8 cellular contexts compared by ENCODE assay signal in the genomic region with DNA sequence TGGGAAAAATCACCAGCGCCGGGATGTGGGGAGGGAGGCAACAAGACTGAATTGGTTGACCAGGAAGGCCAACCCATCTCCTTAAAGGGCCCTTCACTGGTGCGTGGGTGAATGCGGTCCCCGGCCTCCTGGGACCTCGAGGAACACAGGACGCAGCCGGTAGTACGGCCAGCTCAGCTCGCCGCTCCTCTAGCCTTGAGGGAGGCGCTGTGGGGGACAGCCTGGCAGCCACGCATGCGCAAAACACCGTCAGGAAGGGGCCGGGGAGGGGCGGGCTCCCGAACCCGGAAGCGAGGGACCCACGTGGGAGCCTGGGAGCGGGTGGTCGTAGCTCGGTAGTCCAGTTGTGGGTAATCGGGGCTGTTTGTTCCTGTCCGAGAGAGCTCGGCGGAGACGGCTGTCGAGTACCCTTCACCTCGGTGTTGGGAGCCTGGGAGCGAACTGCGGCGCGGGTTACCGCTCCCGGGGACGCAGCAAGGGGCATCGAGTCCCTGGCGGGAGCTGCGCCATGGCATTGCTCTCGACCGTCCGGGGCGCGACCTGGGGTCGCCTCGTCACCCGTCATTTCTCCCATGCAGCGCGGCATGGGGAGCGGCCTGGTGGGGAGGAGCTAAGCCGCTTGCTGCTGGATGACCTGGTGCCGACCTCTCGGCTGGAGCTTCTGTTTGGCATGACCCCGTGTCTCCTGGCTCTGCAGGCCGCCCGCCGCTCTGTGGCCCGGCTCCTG. TPM values are rescaled to one million over a fixed set of nuclear protein-coding genes. Genes with fewer than 3 reads are reported as not detected.
DNase-seq lines count a peak whose midpoint lies in the region; ATAC-seq, FAIRE-seq and TF ChIP-seq lines count a peak whose summit lies in the region.

A gene with protein sequence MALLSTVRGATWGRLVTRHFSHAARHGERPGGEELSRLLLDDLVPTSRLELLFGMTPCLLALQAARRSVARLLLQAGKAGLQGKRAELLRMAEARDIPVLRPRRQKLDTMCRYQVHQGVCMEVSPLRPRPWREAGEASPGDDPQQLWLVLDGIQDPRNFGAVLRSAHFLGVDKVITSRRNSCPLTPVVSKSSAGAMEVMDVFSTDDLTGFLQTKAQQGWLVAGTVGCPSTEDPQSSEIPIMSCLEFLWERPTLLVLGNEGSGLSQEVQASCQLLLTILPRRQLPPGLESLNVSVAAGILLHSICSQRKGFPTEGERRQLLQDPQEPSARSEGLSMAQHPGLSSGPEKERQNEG (plus strand): TSS at position 281 of the 727 bp plus-strand sequence. CDS start 228 bp downstream, at position 509.

- WGBS in H1 (ENCODE audit: extremely low coverage in 1 of 2, insufficient coverage in 1 of 2, insufficient read length in 1 of 2, insufficient replicate concordance in 2 of 2, low coverage in 1 of 2, low lambda C conversion rate in 2 of 2, missing lambda C conversion rate in 1 of 2), 2 experiments, result 3% methylated on average over 60 of the region's 60 CpGs; no CpG with 5 or more reads in 1 of the 2 experiments

- ATAC-seq in CD8-positive, alpha-beta T cell, result peak; percentile 82
- peak; percentile 81 for ATAC-seq in GM19452 (IDR thresholded peaks at IDR 0.05; ENCODE audit: unreplicated experiment)

- H3K9me3 Mint-ChIP-seq in CD8-positive, alpha-beta T cell, result no peaks in the 10 kb centered on the region

- peaks cover 2 to 26% of the 10 kb centered on the region in 2 experiments; a peak in 2 of 4 replicates for H3K79me2 ChIP-seq in H1 (ENCODE audit: control insufficient read depth in 1 of 2, insufficient read depth in 2 of 2, low read length in 2 of 2)

- peak within 1 kb of the TSS; percentile 94 for H3K4me3 Mint-ChIP-seq in CD8-positive, alpha-beta T cell

- 0 out of 2 replicates have a peak within 1 kb of the TSS, but pooled peaks have one; percentile 72 for H2BK15ac ChIP-seq in H1 (ENCODE audit: low read length)

- H4K5ac ChIP-seq in H1 (ENCODE audit: insufficient read length, low read depth, low read length), result peak within 1 kb of the TSS; percentile 65

- H3K9me3 ChIP-seq in CD8-positive, alpha-beta T cell (ENCODE audit: low read length), result no peaks in the 10 kb centered on the region
- H3K9me3 ChIP-seq in H1 (ENCODE audit: insufficient read depth in 2 of 2, low read depth in 1 of 2, low read length in 1 of 2), result no peaks in the 10 kb centered on the region

- no peak for TF ChIP-seq RAD21 in H1 (IDR thresholded peaks at IDR 0.05 in 1 of 2, conservative IDR thresholded peaks at IDR 0.05 in 1 of 2; ENCODE audit: low read depth in 2 of 2, low read length in 2 of 2)

- no peak within 1 kb of the TSS for H3K14ac ChIP-seq in H1 (ENCODE audit: insufficient read length)

- H3K18ac ChIP-seq in H1 (ENCODE audit: extremely low read depth, low read length), result peak within 1 kb of the TSS; percentile 95

- peak within 1 kb of the TSS; percentile 95 for H2BK5ac ChIP-seq in H1 (ENCODE audit: low read depth, low read length)

- H3K27ac ChIP-seq in CD8-positive, alpha-beta T cell (ENCODE audit: low read depth, low read length), result peak within 1 kb of the TSS; percentile 73
- peak within 1 kb of the TSS; percentile 57; the same call in 1 of the 2 replicates for H3K27ac ChIP-seq in H1 (ENCODE audit: low read depth, low read length)

- no peaks in the 10 kb centered on the region for H3K36me3 ChIP-seq in CD8-positive, alpha-beta T cell (ENCODE audit: insufficient read depth, low read length)
- peaks cover 0 to 2% (median 0%) of the 10 kb centered on the region in 4 experiments; a peak in 2 of 8 replicates for H3K36me3 ChIP-seq in H1 (ENCODE audit: control insufficient read depth in 2 of 4, insufficient read depth in 4 of 4, low read length in 3 of 4)

- H2BK20ac ChIP-seq in H1 (ENCODE audit: low read length), result no peak within 1 kb of the TSS

- TF ChIP-seq POLR2A in H1 (IDR thresholded peaks at IDR 0.05; ENCODE audit: control extremely low read depth in 1 of 2, low read depth in 2 of 2, low read length in 2 of 2), result peak; percentile 34 to 84

- intact Hi-C loops in CD8-positive, alpha-beta T cell (cut with DNase I, micrococcal nuclease), result loop anchor here (1.0 to 5.0 kb wide), 11 partner anchors 10 to 771 kb away; a partner anchor contains a TSS

- no peak within 1 kb of the TSS; the same call in 1 of the 2 replicates for H2AK5ac ChIP-seq in H1 (ENCODE audit: low read depth, low read length)

- H3K4me2 ChIP-seq in H1 (ENCODE audit: insufficient read depth in 1 of 2, low read depth in 2 of 2, low read length in 2 of 2), result peak within 1 kb of the TSS; percentile 91 to 95

- H3K27me3 ChIP-seq in CD8-positive, alpha-beta T cell (ENCODE audit: insufficient read depth, low read length), result no peaks in the 10 kb centered on the region
- H3K27me3 ChIP-seq in H1 (replicated peaks in 1 of 4; ENCODE audit: control insufficient read depth in 3 of 4, extremely low read depth in 1 of 4, insufficient read depth in 3 of 4, low read length in 3 of 4), result no peaks in the 10 kb centered on the region

- no peak for TF ChIP-seq EP300 in H1 (IDR thresholded peaks at IDR 0.05; ENCODE audit: borderline replicate concordance in 1 of 2, low read depth in 2 of 2, low read length in 2 of 2)

- peak within 1 kb of the TSS; percentile 81 for H2BK12ac ChIP-seq in H1 (ENCODE audit: low read depth, low read length)

- FAIRE-seq in H1 (lab: Jason Lieb, UNC), result no peak

- peaks cover 2 to 5% of the 10 kb centered on the region in 2 experiments for H4K20me1 ChIP-seq in H1 (replicated peaks in 1 of 2; ENCODE audit: control insufficient read depth in 1 of 2, insufficient read depth in 2 of 2, low read length in 2 of 2)

- peaks cover 10% of the 10 kb centered on the region for H3K23me2 ChIP-seq in H1 (ENCODE audit: low read depth, low read length)

- DNase-seq in CD8-positive, alpha-beta T cell, result peak; percentile 76 to 95 (median 92)
- peak; percentile 63 for DNase-seq in HS-5 (ENCODE audit: low read depth)
- peak; percentile 88 for DNase-seq in NOMO-1 treated with DMSO at 0.1 percent for 48 hours (lab: John Stamatoyannopoulos, UW; ENCODE audit: unreplicated experiment)
- peak; percentile 83 to 89 (median 87) for DNase-seq in activated CD8-positive, alpha-beta memory T cell treated with anti-CD3 and anti-CD28 coated beads for 48 hours (ENCODE audit: low read depth in 2 of 3, low spot score in 2 of 3)
- peak; percentile 90 to 93 for DNase-seq in H1 (ENCODE audit: low read depth in 1 of 2, low spot score in 2 of 2)
- peak; percentile 99 for DNase-seq in mesenteric fat pad (ENCODE audit: low spot score)
- peak; percentile 87 for DNase-seq in stimulated activated CD8-positive, alpha-beta memory T cell treated with anti-CD3 and anti-CD28 coated beads, Interleukin-12 subunit alpha, Interleukin-12 subunit beta, amount 100 ng/mL, for 4 hours (ENCODE audit: low read depth)

- no peak within 1 kb of the TSS for H3K23ac ChIP-seq in H1 (ENCODE audit: insufficient read length)

- H3K4me3 ChIP-seq in CD8-positive, alpha-beta T cell (ENCODE audit: low read depth, low read length), result peak within 1 kb of the TSS; percentile 99
- H3K4me3 ChIP-seq in H1 (ENCODE audit: extremely low read depth in 1 of 4, insufficient read depth in 2 of 4, low read depth in 3 of 4, low read length in 4 of 4), result peak within 1 kb of the TSS; percentile 75 to 94 (median 86)

- peak within 1 kb of the TSS; percentile 90 for H4K8ac ChIP-seq in H1 (ENCODE audit: extremely low read depth, insufficient read depth, low read length)

- H4K91ac ChIP-seq in H1 (replicated peaks; ENCODE audit: insufficient read length, low read length), result peak within 1 kb of the TSS; percentile 66

- H3K27me3 Mint-ChIP-seq in CD8-positive, alpha-beta T cell (ENCODE audit: low read depth), result no peaks in the 10 kb centered on the region

- H3K27ac Mint-ChIP-seq in CD8-positive, alpha-beta T cell, result peak within 1 kb of the TSS; percentile 95

- H3K4ac ChIP-seq in H1 (replicated peaks; ENCODE audit: insufficient read length, low read depth, low read length), result peak within 1 kb of the TSS; percentile 45

- TF ChIP-seq CTCF in CD8-positive, alpha-beta T cell (IDR thresholded peaks at IDR 0.05), result no peak
- no peak; a peak in 1 of 4 replicates for TF ChIP-seq CTCF in H1 (IDR thresholded peaks at IDR 0.05; ENCODE audit: control extremely low read depth in 1 of 3, insufficient read depth in 1 of 3, low read depth in 1 of 3, low read length in 3 of 3)

- peaks cover 8% of the 10 kb centered on the region for H3K79me1 ChIP-seq in H1 (ENCODE audit: low read depth, low read length)

- H2AFZ ChIP-seq in H1 (ENCODE audit: low read length), result peak within 1 kb of the TSS; percentile 15; the same call in 1 of the 2 replicates

- H3K56ac ChIP-seq in H1 (replicated peaks; ENCODE audit: insufficient read length, low read depth, low read length), result peak within 1 kb of the TSS; percentile 48

- peak within 1 kb of the TSS; percentile 39 to 81 (median 70) for H3K9ac ChIP-seq in H1 (replicated peaks in 1 of 4; ENCODE audit: extremely low read depth in 1 of 4, low read depth in 3 of 4, low read length in 3 of 4)

- POLR2A ChIA-PET in CD8-positive, alpha-beta T cell (lab: Charles Lee), result interaction anchor here (1.0 to 3.7 kb wide), 9 partner anchors 9 to 1006 kb away, joined by 3 to 23 read pairs (median 5); a partner anchor contains a TSS
- POLR2A ChIA-PET in H1 (lab: Charles Lee; ENCODE audit: partially characterized antibody), result interaction anchor here (0.7 to 5.0 kb wide), 17 partner anchors 8 to 1008 kb away, joined by 3 to 55 read pairs (median 3); a partner anchor contains a TSS

- no peak within 1 kb of the TSS for H2BK120ac ChIP-seq in H1 (replicated peaks; ENCODE audit: low read depth, low read length)

- peaks cover 17% of the 10 kb centered on the region for H3K4me1 ChIP-seq in CD8-positive, alpha-beta T cell (ENCODE audit: insufficient read depth, low read length)
- H3K4me1 ChIP-seq in H1 (replicated peaks in 1 of 4; ENCODE audit: control insufficient read depth in 3 of 4, insufficient read depth in 4 of 4, low read length in 3 of 4), result peaks cover 3 to 15% (median 9%) of the 10 kb centered on the region in 4 experiments

- peaks cover 39% of the 10 kb centered on the region for H3K4me1 Mint-ChIP-seq in CD8-positive, alpha-beta T cell (ENCODE audit: low read depth)

- H3K36me3 Mint-ChIP-seq in CD8-positive, alpha-beta T cell, result peaks cover 9% of the 10 kb centered on the region

- CTCF ChIA-PET in CD8-positive, alpha-beta T cell (lab: Charles Lee), result interaction anchor here (0.7 to 4.4 kb wide), 14 partner anchors 8 to 772 kb away, joined by 3 to 55 read pairs (median 6); a partner anchor contains a TSS
- CTCF ChIA-PET in H1 (lab: Charles Lee; ENCODE audit: partially characterized antibody), result interaction anchor here (0.6 to 5.6 kb wide), 15 partner anchors 8 to 690 kb away, joined by 3 to 84 read pairs (median 5); a partner anchor contains a TSS

RNA-seq across cellular contexts. Expression of the gene that starts here (rescaled TPM):
- 1 to 10 TPM; 1.4 TPM for total RNA-seq in CD8-positive, alpha-beta T cell
- 11.2 and 11.7 TPM in 2 replicates for total RNA-seq in H1 (2021; fragmentation: NEBNext Ultra II Directional; extraction: Animal tissue kit (Norgen Biotek cat#: 25700))
- 9.9 and 15.1 TPM in 2 replicates for polyA plus RNA-seq in H1 (2011; rRNA removed)
- 12.8 TPM for polyA plus RNA-seq in H1 (2011; cell fraction: cytosol; rRNA removed)
- polyA plus RNA-seq in H1 (2011; cell fraction: nucleus; rRNA removed), result 16.9 TPM
- 6.4 to 10.6 TPM (median 9.8 TPM) in 4 replicates for polyA plus RNA-seq in H1 (2012, experiment 1 of 2)
- 7.2 TPM for polyA plus RNA-seq in H1 (2012, experiment 2 of 2)
- polyA plus RNA-seq in H1 (2013, experiment 1 of 2), result 5.2 TPM
- 4.4 TPM for polyA plus RNA-seq in H1 (2013, experiment 2 of 2)
- 2.0 and 3.7 TPM in 2 replicates for polyA minus RNA-seq in H1 (2011; rRNA and poly(A)+ RNA removed)
- polyA minus RNA-seq in H1 (2011; cell fraction: cytosol; rRNA and poly(A)+ RNA removed), result 7.6 TPM
- polyA minus RNA-seq in H1 (2011; cell fraction: nucleus; rRNA and poly(A)+ RNA removed), result 9.8 TPM
- 4.1 TPM for total RNA-seq in mesenteric fat pad

Comparison
In these comparisons a context has a peak if more than half of its experiments do, and no peak if none do; other contexts are left out.
1. Peak in every context shown above with its lines: DNase-seq, ATAC-seq, H3K4me3 ChIP-seq and H3K27ac ChIP-seq.